ENCODE assay signal across 10 cellular contexts in genomic region chr5:122313001-122313402, GRCh38. TPM values are rescaled to one million over a fixed set of nuclear protein-coding genes. Genes with fewer than 3 reads are reported as not detected.
DNase-seq lines count a peak whose midpoint lies in the region; ATAC-seq, FAIRE-seq and TF ChIP-seq lines count a peak whose summit lies in the region.
"Had no signal": no experiment of that assay in that cellular context is flagged by ENCODE, and none has a peak within 500 bp of the region (broad histone marks: within the 10 kb centered on the region; RNA-seq: fewer than 3 reads in every experiment).

No MANE protein-coding gene starts in this region.

- POLR2A ChIA-PET in endothelial cell of umbilical vein (lab: Charles Lee): no interaction called here

- CTCF ChIA-PET in endothelial cell of umbilical vein (lab: Charles Lee): no interaction called here

- TSS peak; percentile 38 for BruUV-seq in endothelial cell of umbilical vein (replicated peaks; lab: Mats Ljungman, UMichigan)

- H3K4me1 ChIP-seq in endothelial cell of umbilical vein (ENCODE audit: control insufficient read depth, extremely low read depth, insufficient read depth, low read length) (peaks cover 25% of the 10 kb centered on the region), mucosa of descending colon (ENCODE audit: low read depth) (no peaks in the 10 kb centered on the region)

- H3K27me3 Mint-ChIP-seq in stimulated activated naive CD8-positive, alpha-beta T cell treated with anti-CD3 and anti-CD28 coated beads, Interleukin-15, Interleukin-2, amounts not matched to agents 100 ng/mL and 50 ng/mL, for 24 hours: peaks cover 65% of the 10 kb centered on the region
- H3K27me3 Mint-ChIP-seq in stimulated activated naive CD8-positive, alpha-beta T cell treated with anti-CD3 and anti-CD28 coated beads, Interleukin-15, amount 100 ng/mL, for 72 hours: peaks cover 50% of the 10 kb centered on the region

- H3K4me3 ChIP-seq in endothelial cell of umbilical vein (replicated peaks in 1 of 3; ENCODE audit: insufficient read depth in 1 of 3, low read depth in 1 of 3, low read length in 3 of 3) (peak overlapping the region; percentile 59 to 89 (median 81)), mucosa of descending colon (no peak overlapping the region)

- TF ChIP-seq POLR2A in endothelial cell of umbilical vein (IDR thresholded peaks at IDR 0.05; ENCODE audit: low read depth, low read length): no peak

- no peak for ATAC-seq in stimulated activated naive CD8-positive, alpha-beta T cell treated with anti-CD3 and anti-CD28 coated beads, Interleukin-15, amount 100 ng/mL, for 72 hours
- peak; percentile 21 for ATAC-seq in mucosa of descending colon
- ATAC-seq in GM18502 (IDR thresholded peaks at IDR 0.05; ENCODE audit: poor library complexity, unreplicated experiment): no peak
- ATAC-seq in GM19023 (IDR thresholded peaks at IDR 0.05; ENCODE audit: unreplicated experiment): no peak
- ATAC-seq in GM21825 (IDR thresholded peaks at IDR 0.05; ENCODE audit: unreplicated experiment): no peak

- no peaks in the 10 kb centered on the region for H3K79me2 ChIP-seq in endothelial cell of umbilical vein (ENCODE audit: control insufficient read depth, insufficient read depth, low read length)

- H2AFZ ChIP-seq in endothelial cell of umbilical vein (ENCODE audit: low read depth, low read length): peak overlapping the region; percentile 82

- H3K36me3 ChIP-seq in endothelial cell of umbilical vein (ENCODE audit: control insufficient read depth in 2 of 2, extremely low read depth in 1 of 2, insufficient read depth in 2 of 2, low read length in 2 of 2): no peaks in the 10 kb centered on the region
- H3K36me3 ChIP-seq in mucosa of descending colon (ENCODE audit: low read depth): no peaks in the 10 kb centered on the region

- TF ChIP-seq CTCF in endothelial cell of umbilical vein (IDR thresholded peaks at IDR 0.05; ENCODE audit: extremely low read depth in 1 of 2, insufficient read depth in 1 of 2, low read depth in 1 of 2, low read length in 2 of 2): no peak
- no peak for TF ChIP-seq CTCF in mucosa of descending colon (IDR thresholded peaks at IDR 0.05)

- peak overlapping the region; percentile 69 for H3K9ac ChIP-seq in endothelial cell of umbilical vein (replicated peaks; ENCODE audit: extremely low read depth, insufficient read depth, low read length)

- H4K20me1 ChIP-seq in endothelial cell of umbilical vein (replicated peaks; ENCODE audit: control insufficient read depth, extremely low read depth, insufficient read depth, low read length): no peaks in the 10 kb centered on the region

- H3K9me3 Mint-ChIP-seq in stimulated activated naive CD8-positive, alpha-beta T cell treated with anti-CD3 and anti-CD28 coated beads, Interleukin-15, Interleukin-2, amounts not matched to agents 100 ng/mL and 50 ng/mL, for 24 hours: peaks cover 3% of the 10 kb centered on the region
- no peaks in the 10 kb centered on the region for H3K9me3 Mint-ChIP-seq in stimulated activated naive CD8-positive, alpha-beta T cell treated with anti-CD3 and anti-CD28 coated beads, Interleukin-15, amount 100 ng/mL, for 72 hours
- H3K9me3 Mint-ChIP-seq: activated CD4-positive, alpha-beta T cell treated with anti-CD3 and anti-CD28 coated beads, Interleukin-2, amount 10 ng/mL, durations not matched to agents 24 days and 14 days had no signal

- peak; percentile 79 for FAIRE-seq in endothelial cell of umbilical vein (lab: Jason Lieb, UNC)
- FAIRE-seq: D721Med had no signal

- H3K27ac ChIP-seq in endothelial cell of umbilical vein (ENCODE audit: insufficient read depth, low read depth, low read length): peak overlapping the region; percentile 62

- H3K36me3 Mint-ChIP-seq in stimulated activated naive CD8-positive, alpha-beta T cell treated with anti-CD3 and anti-CD28 coated beads, Interleukin-15, Interleukin-2, amounts not matched to agents 100 ng/mL and 50 ng/mL, for 24 hours (ENCODE audit: low read depth): no peaks in the 10 kb centered on the region

- dilution Hi-C loops in endothelial cell of umbilical vein (cut with MboI; ENCODE audit: extremely low pct_ligation_motif_present, low sequenced_read_pairs): no loop called here

- peak overlapping the region; percentile 85 for H3K4me2 ChIP-seq in endothelial cell of umbilical vein (ENCODE audit: insufficient read depth, low read length)

- intact Hi-C loops in endothelial cell of umbilical vein (cut with micrococcal nuclease) (loop anchor here (1.0 to 10.0 kb wide), 8 partner anchors 38 to 722 kb away; partner anchors contain the start of gene PPIC), mucosa of descending colon (cut with DNase I, micrococcal nuclease) (loop anchor here in 1 of 2 donors (10.0 kb wide), 1 partner anchor 118 kb away; no protein-coding TSS in a partner anchor)

- no peak overlapping the region for H3K27ac Mint-ChIP-seq in stimulated activated naive CD8-positive, alpha-beta T cell treated with anti-CD3 and anti-CD28 coated beads, Interleukin-15, Interleukin-2, amounts not matched to agents 100 ng/mL and 50 ng/mL, for 24 hours
- no peak overlapping the region for H3K27ac Mint-ChIP-seq in stimulated activated naive CD8-positive, alpha-beta T cell treated with anti-CD3 and anti-CD28 coated beads, Interleukin-15, amount 100 ng/mL, for 72 hours
- H3K27ac Mint-ChIP-seq: activated CD4-positive, alpha-beta T cell treated with anti-CD3 and anti-CD28 coated beads, Interleukin-2, amount 10 ng/mL, durations not matched to agents 24 days and 14 days had no signal

- H3K4me3 Mint-ChIP-seq in stimulated activated naive CD8-positive, alpha-beta T cell treated with anti-CD3 and anti-CD28 coated beads, Interleukin-15, Interleukin-2, amounts not matched to agents 100 ng/mL and 50 ng/mL, for 24 hours: peak overlapping the region; percentile 32
- H3K4me3 Mint-ChIP-seq in stimulated activated naive CD8-positive, alpha-beta T cell treated with anti-CD3 and anti-CD28 coated beads, Interleukin-15, amount 100 ng/mL, for 72 hours: peak overlapping the region in 1 of 2 donors; percentile 35

- no peaks in the 10 kb centered on the region for H3K9me1 ChIP-seq in endothelial cell of umbilical vein (replicated peaks; ENCODE audit: control insufficient read depth, extremely low read depth, insufficient read depth, low read length)

- no peaks in the 10 kb centered on the region for H3K27me3 ChIP-seq in endothelial cell of umbilical vein (ENCODE audit: control insufficient read depth in 2 of 2, insufficient read depth in 2 of 2, low read length in 2 of 2)

- H3K4me1 Mint-ChIP-seq in stimulated activated naive CD8-positive, alpha-beta T cell treated with anti-CD3 and anti-CD28 coated beads, Interleukin-15, Interleukin-2, amounts not matched to agents 100 ng/mL and 50 ng/mL, for 24 hours (ENCODE audit: low read depth): peaks cover 8% of the 10 kb centered on the region
- peaks cover 9% of the 10 kb centered on the region for H3K4me1 Mint-ChIP-seq in stimulated activated naive CD8-positive, alpha-beta T cell treated with anti-CD3 and anti-CD28 coated beads, Interleukin-15, amount 100 ng/mL, for 72 hours

- DNase-seq in stimulated activated naive CD8-positive, alpha-beta T cell treated with anti-CD3 and anti-CD28 coated beads, Interleukin-15, amount 100 ng/mL, for 72 hours: no peak
- DNase-seq in endothelial cell of umbilical vein (ENCODE audit: low read depth, low spot score) (peak; percentile 90), mucosa of descending colon (peak in 2 of 3 donors; percentile 21 to 30), NCI-H2107 treated with DMSO at 0.1 percent for 48 hours (lab: John Stamatoyannopoulos, UW; ENCODE audit: unreplicated experiment) (no peak)
- DNase-seq: activated CD4-positive, alpha-beta T cell treated with anti-CD3 and anti-CD28 coated beads, Interleukin-2, amount 10 ng/mL, durations not matched to agents 24 days and 14 days had no signal

- H3K9me3 ChIP-seq in endothelial cell of umbilical vein (replicated peaks; ENCODE audit: control insufficient read depth, insufficient read depth, low read length) (no peaks in the 10 kb centered on the region), mucosa of descending colon (no peaks in the 10 kb centered on the region)

TF ChIP-seq in endothelial cell of umbilical vein, 7 proteins besides CTCF, POLR2A, EP300 and RAD21:
- TF ChIP-seq JUN (IDR thresholded peaks at IDR 0.05; ENCODE audit: borderline replicate concordance, insufficient read depth, insufficient read length, low read depth) (peak; percentile 41), FOS (IDR thresholded peaks at IDR 0.05; ENCODE audit: borderline replicate concordance, insufficient read depth, low read length) (peak; percentile 6), MYC (IDR thresholded peaks at IDR 0.05; ENCODE audit: low read depth, low read length) (no peak)
- TF ChIP-seq, protein P1, sequence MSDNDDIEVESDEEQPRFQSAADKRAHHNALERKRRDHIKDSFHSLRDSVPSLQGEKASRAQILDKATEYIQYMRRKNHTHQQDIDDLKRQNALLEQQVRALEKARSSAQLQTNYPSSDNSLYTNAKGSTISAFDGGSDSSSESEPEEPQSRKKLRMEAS (IDR thresholded peaks at IDR 0.05; ENCODE audit: insufficient read depth, insufficient read length): peak; percentile 36
TF ChIP-seq in endothelial cell of umbilical vein: peak in this region for 3.

RNA-seq across cellular contexts. Expression of gene SNCAIP, which starts 1.0 kb away (rescaled TPM):
- 35.9 and 42.0 TPM in 2 replicates for total RNA-seq in endothelial cell of umbilical vein
- 12.0 and 13.1 TPM in 2 replicates for polyA plus RNA-seq in endothelial cell of umbilical vein
- 11.0 and 12.7 TPM in 2 replicates for polyA plus RNA-seq in endothelial cell of umbilical vein (2011; cell fraction: cytosol; rRNA removed)
- 68.8 and 74.4 TPM in 2 replicates for polyA plus RNA-seq in endothelial cell of umbilical vein (2011; cell fraction: nucleus; rRNA removed)
- polyA plus RNA-seq in endothelial cell of umbilical vein (2012): 1.0 and 2.6 TPM in 2 replicates
- 32.4 and 36.1 TPM in 2 replicates for polyA minus RNA-seq in endothelial cell of umbilical vein
- not detected for polyA minus RNA-seq in endothelial cell of umbilical vein (2011; cell fraction: cytosol; rRNA and poly(A)+ RNA removed)
- 69.7 and 76.6 TPM in 2 replicates for polyA minus RNA-seq in endothelial cell of umbilical vein (2011; cell fraction: nucleus; rRNA and poly(A)+ RNA removed)
- 1 to 10 TPM; 1.2 to 4.7 (median 2.7) TPM for total RNA-seq in mucosa of descending colon
- total RNA-seq: activated CD4-positive, alpha-beta T cell treated with anti-CD3 and anti-CD28 coated beads, Interleukin-2, amount 10 ng/mL, durations not matched to agents 24 days and 14 days had no signal

Comparison
In these comparisons a context has a peak if more than half of its experiments do, and no peak if none do; other contexts are left out.
1. DNase-seq: peak in endothelial cell of umbilical vein (single experiment) and mucosa of descending colon (2 of 3); none in stimulated activated naive CD8-positive, alpha-beta T cell treated with anti-CD3 and anti-CD28 coated beads, Interleukin-15, amount 100 ng/mL, for 72 hours (0 of 2) and NCI-H2107 treated with DMSO at 0.1 percent for 48 hours (single experiment).